In genomic region chr11:9231848-9232177, GRCh38 we compare ENCODE assay signal across 8 cellular contexts. TPM values are rescaled to one million over a fixed set of nuclear protein-coding genes. Genes with fewer than 3 reads are reported as not detected.
DNase-seq lines count a peak whose midpoint lies in the region; ATAC-seq and TF ChIP-seq lines count a peak whose summit lies in the region.

No MANE protein-coding gene starts in this region.

- 0% methylated on average over 1 of the region's 1 CpG for WGBS in mammary epithelial cell (ENCODE audit: low coverage, missing lambda C conversion rate)

- no peaks in the 10 kb centered on the region for H4K20me1 ChIP-seq in mammary epithelial cell (ENCODE audit: insufficient read depth, low read length)

- TF ChIP-seq CTCF in GM13976 (IDR thresholded peaks at IDR 0.05; ENCODE audit: borderline replicate concordance, control extremely low read depth, extremely low read depth, insufficient read depth, missing control alignments) = no peak
- TF ChIP-seq CTCF in mammary epithelial cell (conservative IDR thresholded peaks at IDR 0.05 in 1 of 2, IDR thresholded peaks at IDR 0.05 in 1 of 2; ENCODE audit: extremely low read depth in 1 of 2, insufficient read depth in 1 of 2, low read depth in 1 of 2, low read length in 2 of 2) = no peak

- H3K79me2 ChIP-seq in mammary epithelial cell (ENCODE audit: insufficient read depth, low read length) = peaks cover 71% of the 10 kb centered on the region

- CTCF ChIA-PET in mammary epithelial cell (lab: Charles Lee; ENCODE audit: low non-redundant PET) = no interaction called here

- in situ Hi-C loops in GM13976 (cut with MboI; ENCODE audit: low sequenced_read_pairs, unreplicated experiment) (no loop called here), mammary epithelial cell (cut with MboI; ENCODE audit: low sequenced_read_pairs in 2 of 2) (no loop called here)

- H3K4me3 ChIP-seq in mammary epithelial cell (replicated peaks in 1 of 3; ENCODE audit: insufficient read depth in 1 of 3, low read depth in 2 of 3, low read length in 3 of 3) = peak overlapping the region in 1 of 3 experiments; percentile 17

- DNase-seq in GM13976 (ENCODE audit: low spot score) (peak; percentile 67), KG1 (lab: John Stamatoyannopoulos, UW) (peak; percentile 46), mammary epithelial cell (no peak), midbrain (lab: John Stamatoyannopoulos, UW) (peak; percentile 88), NCI-H1930 (lab: John Stamatoyannopoulos, UW) (no peak), COR-L47 (lab: John Stamatoyannopoulos, UW) (no peak)

- no peak overlapping the region for H2AFZ ChIP-seq in mammary epithelial cell (ENCODE audit: low read depth, low read length)

- H3K9me3 ChIP-seq in mammary epithelial cell (replicated peaks; ENCODE audit: insufficient read depth, low read length) = no peaks in the 10 kb centered on the region

- H3K4me2 ChIP-seq in mammary epithelial cell (ENCODE audit: insufficient read depth, low read depth, low read length) = peak overlapping the region; percentile 51

- intact Hi-C loops in mammary epithelial cell (cut with micrococcal nuclease) = no loop called here

- dilution Hi-C loops in mammary epithelial cell (cut with HindIII; ENCODE audit: low sequenced_read_pairs) = no loop called here

- no peak overlapping the region for H3K9ac ChIP-seq in mammary epithelial cell (ENCODE audit: insufficient read depth, low read length)

- no TSS peak for BruUV-seq in mammary epithelial cell (replicated peaks; lab: Mats Ljungman, UMichigan)

- no peak for ATAC-seq in HG03108 (IDR thresholded peaks at IDR 0.05; ENCODE audit: unreplicated experiment)
- ATAC-seq in HG02970 (IDR thresholded peaks at IDR 0.05; ENCODE audit: low FRiP score, unreplicated experiment) = no peak

- H3K27ac ChIP-seq in mammary epithelial cell (ENCODE audit: insufficient read depth, low read depth, low read length) = no peak overlapping the region

- H3K36me3 ChIP-seq in mammary epithelial cell (ENCODE audit: insufficient read depth, low read length) = no peaks in the 10 kb centered on the region

- no peaks in the 10 kb centered on the region for H3K27me3 ChIP-seq in mammary epithelial cell (ENCODE audit: insufficient read depth, low read length)

- no peaks in the 10 kb centered on the region for H3K4me1 ChIP-seq in mammary epithelial cell (ENCODE audit: insufficient read depth, low read length)

RNA-seq across cellular contexts. Expression of gene DENND5A, which starts 33.3 kb away (rescaled TPM):
- 10 to 100 TPM; 39.5 to 68.7 TPM for total RNA-seq in mammary epithelial cell
- 59.5 TPM for polyA plus RNA-seq in mammary epithelial cell
- 150 TPM for polyA minus RNA-seq in mammary epithelial cell

Comparison
In these comparisons a context has a peak if more than half of its experiments do, and no peak if none do; other contexts are left out.
1. DNase-seq: peak in GM13976 (single experiment), KG1 (single experiment) and midbrain (single experiment); none in mammary epithelial cell (single experiment), NCI-H1930 (0 of 2) and COR-L47 (single experiment).